Comparison of ENCODE assay signal across 17 cellular contexts in genomic region chr6:107807186-107807585, GRCh38. TPM values are rescaled to one million over a fixed set of nuclear protein-coding genes. Genes with fewer than 3 reads are reported as not detected.
"Had no signal": no experiment of that assay in that cellular context is flagged by ENCODE, and none has a peak within 500 bp of the region (broad histone marks: within the 10 kb centered on the region; RNA-seq: fewer than 3 reads in every experiment).

No MANE protein-coding gene starts in this region.

- H3K27me3 Mint-ChIP-seq: activated CD4-positive, alpha-beta T cell treated with anti-CD3 and anti-CD28 coated beads for 36 hours; activated naive CD4-positive, alpha-beta T cell treated with anti-CD3 and anti-CD28 coated beads, Interleukin-2, amount 10 ng/mL, durations not matched to agents 7 days and 5 days; stimulated activated naive B cell treated with anti-CD40 and anti-IgM and Interleukin-4, amounts not matched to agents 10 μg/mL and 1 μg/mL and 100 μg/mL, for 72 hours had no signal

- H3K4me1 ChIP-seq: thyroid gland, uterus had no signal

- H3K27ac ChIP-seq: skin epidermis, thyroid gland, uterus had no signal

- H3K4me3 Mint-ChIP-seq: activated CD4-positive, alpha-beta memory T cell treated with anti-CD3 and anti-CD28 coated beads, Interleukin-2, amount 10 ng/mL, durations not matched to agents 7 days and 5 days; activated CD4-positive, alpha-beta T cell treated with anti-CD3 and anti-CD28 coated beads for 36 hours; activated naive CD4-positive, alpha-beta T cell treated with anti-CD3 and anti-CD28 coated beads, Interleukin-2, amount 10 ng/mL, durations not matched to agents 7 days and 5 days; stimulated activated naive B cell treated with anti-CD40 and anti-IgM and Interleukin-4, amounts not matched to agents 10 μg/mL and 1 μg/mL and 100 μg/mL, for 72 hours had no signal

- H3K9me3 Mint-ChIP-seq: activated CD4-positive, alpha-beta memory T cell treated with anti-CD3 and anti-CD28 coated beads, Interleukin-2, amount 10 ng/mL, durations not matched to agents 7 days and 5 days; activated naive CD4-positive, alpha-beta T cell treated with anti-CD3 and anti-CD28 coated beads, Interleukin-2, amount 10 ng/mL, durations not matched to agents 7 days and 5 days; activated T-helper 2 cell treated with anti-CD3 and anti-CD28 coated beads, Interferon-gamma antibody, Interleukin-2, Interleukin-4, amounts not matched to agents 10 μg/mL and 5 μg/mL and 100 μg/mL, durations not matched to agents 14 hours and 24 hours and 36 hours; stimulated activated naive B cell treated with anti-CD40 and anti-IgM and Interleukin-4, amounts not matched to agents 10 μg/mL and 1 μg/mL and 100 μg/mL, for 72 hours had no signal

- H3K36me3 ChIP-seq: thyroid gland, uterus had no signal

- H3K9me3 ChIP-seq: thyroid gland, uterus had no signal

- H3K4me3 ChIP-seq: skin epidermis, thyroid gland, uterus had no signal

- H3K27me3 ChIP-seq: thyroid gland, uterus had no signal

- H3K27ac Mint-ChIP-seq: activated CD4-positive, alpha-beta memory T cell treated with anti-CD3 and anti-CD28 coated beads, Interleukin-2, amount 10 ng/mL, durations not matched to agents 7 days and 5 days; activated CD4-positive, alpha-beta T cell treated with anti-CD3 and anti-CD28 coated beads for 36 hours; activated naive CD4-positive, alpha-beta T cell treated with anti-CD3 and anti-CD28 coated beads, Interleukin-2, amount 10 ng/mL, durations not matched to agents 7 days and 5 days; activated T-helper 2 cell treated with anti-CD3 and anti-CD28 coated beads, Interferon-gamma antibody, Interleukin-2, Interleukin-4, amounts not matched to agents 10 μg/mL and 5 μg/mL and 100 μg/mL, durations not matched to agents 14 hours and 24 hours and 36 hours; stimulated activated naive B cell treated with anti-CD40 and anti-IgM and Interleukin-4, amounts not matched to agents 10 μg/mL and 1 μg/mL and 100 μg/mL, for 72 hours had no signal

- ATAC-seq: activated CD4-positive, alpha-beta T cell treated with anti-CD3 and anti-CD28 coated beads for 36 hours; esophagus mucosa; right cardiac atrium; stimulated activated naive B cell treated with anti-CD40 and anti-IgM and Interleukin-4, amounts not matched to agents 10 μg/mL and 1 μg/mL and 100 μg/mL, for 72 hours had no signal

- DNase-seq: activated CD4-positive, alpha-beta memory T cell treated with anti-CD3 and anti-CD28 coated beads, Interleukin-2, amount 10 ng/mL, durations not matched to agents 7 days and 5 days; activated CD4-positive, alpha-beta T cell treated with anti-CD3 and anti-CD28 coated beads for 36 hours; activated naive CD4-positive, alpha-beta T cell treated with anti-CD3 and anti-CD28 coated beads, Interleukin-2, amount 10 ng/mL, durations not matched to agents 7 days and 5 days; activated T-cell treated with anti-CD3 and anti-CD28 coated beads for 4 hours; midbrain; right cardiac atrium; stimulated activated CD4-positive, alpha-beta T cell treated with anti-CD3 and anti-CD28 coated beads, Interleukin-15, amount 100 ng/mL, for 24 hours; stimulated activated CD4-positive, alpha-beta T cell treated with anti-CD3 and anti-CD28 coated beads, Interleukin-4, amount 100 ng/mL, for 1 hour; stimulated activated naive B cell treated with anti-CD40 and anti-IgM and Interleukin-4, amounts not matched to agents 10 μg/mL and 1 μg/mL and 100 μg/mL, for 72 hours; T-helper 2 cell; thyroid gland; uterus had no signal

RNA-seq across cellular contexts. Expression of gene SCML4, which starts 16.9 kb away (rescaled TPM):
- total RNA-seq: cardiac septum, lung microvascular endothelial cell had no signal
